Comparison of ENCODE assay signal across 9 cellular contexts in the genomic region with DNA sequence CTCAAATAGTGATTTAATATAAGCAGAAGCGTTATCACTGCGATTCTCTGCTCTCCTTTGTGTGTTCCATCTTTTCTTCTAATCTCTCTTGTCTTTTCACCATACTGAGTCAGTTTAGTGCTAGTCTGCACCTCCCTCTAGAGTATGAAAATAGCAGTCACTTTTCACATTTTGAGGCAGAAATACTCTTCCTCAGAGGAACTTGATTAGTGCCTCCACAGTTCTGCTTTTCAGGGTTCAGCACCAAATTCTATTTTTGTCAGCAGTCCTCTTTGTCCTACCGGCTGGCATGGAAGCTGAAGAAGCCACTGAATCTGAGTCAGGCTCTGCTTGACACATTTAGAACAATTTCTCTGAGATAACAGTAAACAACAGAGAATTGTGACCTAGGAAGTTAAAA. TPM values are rescaled to one million over a fixed set of nuclear protein-coding genes. Genes with fewer than 3 reads are reported as not detected.
DNase-seq lines count a peak whose midpoint lies in the region; ATAC-seq and TF ChIP-seq lines count a peak whose summit lies in the region.
"Had no signal": no experiment of that assay in that cellular context is flagged by ENCODE, and none has a peak within 500 bp of the region (broad histone marks: within the 10 kb centered on the region; RNA-seq: fewer than 3 reads in every experiment).

No MANE protein-coding gene starts in this region.

- DNase-seq in G401 (ENCODE audit: low spot score) = peak; percentile 4
- peak; percentile 12 to 36 for DNase-seq in HL-60 (ENCODE audit: low read depth in 1 of 2, low spot score in 1 of 2)
- DNase-seq in SKM-1 (lab: John Stamatoyannopoulos, UW; ENCODE audit: unreplicated experiment) = peak; percentile 69
- no peak for DNase-seq in left lung
- DNase-seq in stimulated activated naive B cell treated with anti-CD40 and anti-IgM and Interleukin-4, amounts not matched to agents 10 μg/mL and 1 μg/mL and 100 μg/mL, for 72 hours = no peak
- no peak for DNase-seq in left colon
- DNase-seq in effector memory CD8-positive, alpha-beta T cell = no peak
- DNase-seq in activated T-cell treated with anti-CD3 and anti-CD28 coated beads, Interleukin-2, amount 50 U/mL, for 1 hour = no peak

- H3K4me3 Mint-ChIP-seq in stimulated activated naive B cell treated with anti-CD40 and anti-IgM and Interleukin-4, amounts not matched to agents 10 μg/mL and 1 μg/mL and 100 μg/mL, for 72 hours = no peak overlapping the region
- H3K4me3 Mint-ChIP-seq in effector memory CD8-positive, alpha-beta T cell = no peak overlapping the region
- H3K4me3 Mint-ChIP-seq: central memory CD8-positive, alpha-beta T cell had no signal

- H3K36me3 Mint-ChIP-seq in stimulated activated naive B cell treated with anti-CD40 and anti-IgM and Interleukin-4, amounts not matched to agents 10 μg/mL and 1 μg/mL and 100 μg/mL, for 72 hours = no peaks in the 10 kb centered on the region
- H3K36me3 Mint-ChIP-seq in effector memory CD8-positive, alpha-beta T cell (ENCODE audit: insufficient read depth) = no peaks in the 10 kb centered on the region

- H3K9me3 Mint-ChIP-seq in stimulated activated naive B cell treated with anti-CD40 and anti-IgM and Interleukin-4, amounts not matched to agents 10 μg/mL and 1 μg/mL and 100 μg/mL, for 72 hours = no peaks in the 10 kb centered on the region
- H3K9me3 Mint-ChIP-seq in effector memory CD8-positive, alpha-beta T cell = no peaks in the 10 kb centered on the region
- H3K9me3 Mint-ChIP-seq: central memory CD8-positive, alpha-beta T cell had no signal

- H3K4me3 ChIP-seq in HL-60 (replicated peaks; ENCODE audit: insufficient read depth, low read length) = no peak overlapping the region
- no peak overlapping the region for H3K4me3 ChIP-seq in left lung

- H3K4me1 Mint-ChIP-seq in stimulated activated naive B cell treated with anti-CD40 and anti-IgM and Interleukin-4, amounts not matched to agents 10 μg/mL and 1 μg/mL and 100 μg/mL, for 72 hours = peaks cover 0 to 2% of the 10 kb centered on the region in 2 donors
- H3K4me1 Mint-ChIP-seq in effector memory CD8-positive, alpha-beta T cell (ENCODE audit: low read depth in 2 of 2) = no peaks in the 10 kb centered on the region
- H3K4me1 Mint-ChIP-seq: central memory CD8-positive, alpha-beta T cell had no signal

- H3K27ac Mint-ChIP-seq in stimulated activated naive B cell treated with anti-CD40 and anti-IgM and Interleukin-4, amounts not matched to agents 10 μg/mL and 1 μg/mL and 100 μg/mL, for 72 hours = no peak overlapping the region
- H3K27ac Mint-ChIP-seq in effector memory CD8-positive, alpha-beta T cell = no peak overlapping the region

- ATAC-seq in left lung (peak; percentile 48), left colon (no peak)
- ATAC-seq in stimulated activated naive B cell treated with anti-CD40 and anti-IgM and Interleukin-4, amounts not matched to agents 10 μg/mL and 1 μg/mL and 100 μg/mL, for 72 hours (replicated peaks) = no peak
- no peak for ATAC-seq in effector memory CD8-positive, alpha-beta T cell (replicated peaks)

- no peaks in the 10 kb centered on the region for H3K4me1 ChIP-seq in left lung

- H3K27me3 Mint-ChIP-seq in stimulated activated naive B cell treated with anti-CD40 and anti-IgM and Interleukin-4, amounts not matched to agents 10 μg/mL and 1 μg/mL and 100 μg/mL, for 72 hours = no peaks in the 10 kb centered on the region
- H3K27me3 Mint-ChIP-seq in effector memory CD8-positive, alpha-beta T cell = no peaks in the 10 kb centered on the region
- H3K27me3 Mint-ChIP-seq: central memory CD8-positive, alpha-beta T cell had no signal

- H3K27me3 ChIP-seq in HL-60 (ENCODE audit: insufficient read depth, poor library complexity, severe bottlenecking) (no peaks in the 10 kb centered on the region), left lung (no peaks in the 10 kb centered on the region)

- H3K27ac ChIP-seq in HL-60 (replicated peaks) (no peak overlapping the region), left lung (no peak overlapping the region)

- in situ Hi-C loops in G401 (cut with HindIII; ENCODE audit: low sequenced_read_pairs) = no loop called here

- TF ChIP-seq CTCF in HL-60 (IDR thresholded peaks at IDR 0.05; ENCODE audit: insufficient read depth, low read length) (peak; percentile 16), left lung (IDR thresholded peaks at IDR 0.05) (no peak)

- intact Hi-C loops in left lung (cut with DNase I) (no loop called here), left colon (cut with DNase I, micrococcal nuclease) (no loop called here)

- H3K36me3 ChIP-seq in left lung = no peaks in the 10 kb centered on the region

- no peaks in the 10 kb centered on the region for H3K9me3 ChIP-seq in left lung

RNA-seq across cellular contexts. Expression of a gene that starts 49.7 kb away (rescaled TPM):
- total RNA-seq in G401 (2014; rRNA removed; shearing (Covaris generic)) = 38.7 and 50.5 TPM in 2 replicates
- total RNA-seq in left lung (10 to 100 TPM; 57.5 to 58.1 TPM), left colon (10 to 100 TPM; 58.3 to 61.1 TPM)

Comparison
In these comparisons a context has a peak if more than half of its experiments do, and no peak if none do; other contexts are left out.
1. DNase-seq: peak in G401 (single experiment), HL-60 (2 of 2) and SKM-1 (single experiment); none in left lung (0 of 2), stimulated activated naive B cell treated with anti-CD40 and anti-IgM and Interleukin-4, amounts not matched to agents 10 μg/mL and 1 μg/mL and 100 μg/mL, for 72 hours (single experiment), left colon (0 of 2), effector memory CD8-positive, alpha-beta T cell (0 of 3) and activated T-cell treated with anti-CD3 and anti-CD28 coated beads, Interleukin-2, amount 50 U/mL, for 1 hour (single experiment).